ENCODE assay signal across 10 cellular contexts in genomic region chr10:120600871-120601644, GRCh38.
DNase-seq lines count a peak whose midpoint lies in the region; ATAC-seq and TF ChIP-seq lines count a peak whose summit lies in the region.
"Had no signal": no experiment of that assay in that cellular context is flagged by ENCODE, and none has a peak within 500 bp of the region (broad histone marks: within the 10 kb centered on the region; RNA-seq: fewer than 3 reads in every experiment).

No MANE protein-coding gene starts in this region.

- H3K27ac ChIP-seq in C4-2B (no peak overlapping the region; the same call in 1 of the 2 replicates), RWPE2 (ENCODE audit: poor library complexity, severe bottlenecking) (no peak overlapping the region)

- DNase-seq in RWPE2 (ENCODE audit: low spot score), result no peak
- DNase-seq in immature natural killer cell, result peak in 2 of 3 donors; percentile 5 to 7
- no peak for DNase-seq in stimulated activated CD8-positive, alpha-beta memory T cell treated with anti-CD3 and anti-CD28 coated beads, Interleukin-4, amount 100 ng/mL, for 48 hours
- DNase-seq in COR-L47 (lab: John Stamatoyannopoulos, UW), result no peak
- no peak for DNase-seq in T-helper 2 cell
- DNase-seq: activated CD4-positive, alpha-beta T cell treated with anti-CD3 and anti-CD28 coated beads, Interleukin-2, amount 10 ng/mL, durations not matched to agents 7 days and 5 days; IMR-90 had no signal

- no peaks in the 10 kb centered on the region for H3K9me3 ChIP-seq in RWPE2 (ENCODE audit: severe bottlenecking)

- no peak overlapping the region for H3K4me3 ChIP-seq in RWPE2 (ENCODE audit: severe bottlenecking)

- H3K4me1 ChIP-seq in RWPE2 (ENCODE audit: insufficient read depth, poor library complexity, severe bottlenecking), result peaks cover 4% of the 10 kb centered on the region

- peaks cover 2 to 5% (median 3%) of the 10 kb centered on the region in 3 donors for H3K27me3 Mint-ChIP-seq in immature natural killer cell (ENCODE audit: low read depth in 3 of 3)
- H3K27me3 Mint-ChIP-seq: activated CD4-positive, alpha-beta T cell treated with anti-CD3 and anti-CD28 coated beads, Interleukin-2, amount 10 ng/mL, durations not matched to agents 7 days and 5 days had no signal

- no peaks in the 10 kb centered on the region for H3K36me3 Mint-ChIP-seq in immature natural killer cell

- no peaks in the 10 kb centered on the region for H3K36me3 ChIP-seq in RWPE2 (ENCODE audit: low read depth)

- H3K27ac Mint-ChIP-seq in immature natural killer cell, result peak overlapping the region in 1 of 6 donors; percentile 5
- H3K27ac Mint-ChIP-seq: activated CD4-positive, alpha-beta T cell treated with anti-CD3 and anti-CD28 coated beads, Interleukin-2, amount 10 ng/mL, durations not matched to agents 7 days and 5 days had no signal

- H3K4me1 Mint-ChIP-seq in immature natural killer cell, result peaks cover 9 to 10% of the 10 kb centered on the region in 2 donors
- H3K4me1 Mint-ChIP-seq: activated CD4-positive, alpha-beta T cell treated with anti-CD3 and anti-CD28 coated beads, Interleukin-2, amount 10 ng/mL, durations not matched to agents 7 days and 5 days had no signal

- peak; percentile 22 for TF ChIP-seq CTCF in C4-2B (conservative IDR thresholded peaks at IDR 0.05)
- peak; percentile 37 for TF ChIP-seq CTCF in RWPE2 (IDR thresholded peaks at IDR 0.05; ENCODE audit: poor library complexity, severe bottlenecking)

- ATAC-seq in GM21528 (IDR thresholded peaks at IDR 0.05; ENCODE audit: low FRiP score, unreplicated experiment), result peak; percentile 33
- peak; percentile 64 for ATAC-seq in RWPE2 (ENCODE audit: low read depth)
- no peak for ATAC-seq in HG03139 (IDR thresholded peaks at IDR 0.05; ENCODE audit: unreplicated experiment)

- H3K27me3 ChIP-seq in RWPE2 (ENCODE audit: insufficient read depth, poor library complexity, severe bottlenecking), result no peaks in the 10 kb centered on the region

- peaks cover 0 to 3% (median 0%) of the 10 kb centered on the region in 6 donors for H3K9me3 Mint-ChIP-seq in immature natural killer cell
- H3K9me3 Mint-ChIP-seq: activated CD4-positive, alpha-beta T cell treated with anti-CD3 and anti-CD28 coated beads, Interleukin-2, amount 10 ng/mL, durations not matched to agents 7 days and 5 days had no signal

- H3K4me3 Mint-ChIP-seq in immature natural killer cell, result peak overlapping the region in 1 of 5 donors; percentile 11
- H3K4me3 Mint-ChIP-seq: activated CD4-positive, alpha-beta T cell treated with anti-CD3 and anti-CD28 coated beads, Interleukin-2, amount 10 ng/mL, durations not matched to agents 7 days and 5 days had no signal

Comparison
In these comparisons a context has a peak if more than half of its experiments do, and no peak if none do; other contexts are left out.
1. DNase-seq: peak in immature natural killer cell (2 of 3); none in RWPE2 (single experiment), stimulated activated CD8-positive, alpha-beta memory T cell treated with anti-CD3 and anti-CD28 coated beads, Interleukin-4, amount 100 ng/mL, for 48 hours (single experiment), COR-L47 (single experiment) and T-helper 2 cell (0 of 5).